In genomic region chr1:43991476-43992231, GRCh38 we compare ENCODE assay signal across 9 cellular contexts. TPM values are rescaled to one million over a fixed set of nuclear protein-coding genes. Genes with fewer than 3 reads are reported as not detected.
A peak's percentile ranks its signal among the peaks of the same experiment; 100 is the strongest.
DNase-seq lines count a peak whose midpoint lies in the region; ATAC-seq, FAIRE-seq and TF ChIP-seq lines count a peak whose summit lies in the region.
"Had no signal": no experiment of that assay in that cellular context is flagged by ENCODE, and none has a peak within 500 bp of the region (broad histone marks: within the 10 kb centered on the region; RNA-seq: fewer than 3 reads in every experiment).

CCDC24 (plus strand) TSS chr1:43991599; CDS start chr1:43991879, 280 bp downstream.

- intact Hi-C loops in endothelial cell of umbilical vein (cut with micrococcal nuclease) = loop anchor here (1.0 to 5.0 kb wide), 3 partner anchors 11 to 229 kb away; partner anchors contain the start of gene SLC6A9

- H3K27me3 ChIP-seq in BE2C (no peaks in the 10 kb centered on the region), endothelial cell of umbilical vein (ENCODE audit: control insufficient read depth in 2 of 2, insufficient read depth in 2 of 2, low read length in 2 of 2) (no peaks in the 10 kb centered on the region)

- H3K4me1 ChIP-seq in BE2C (peaks cover 13% of the 10 kb centered on the region), endothelial cell of umbilical vein (ENCODE audit: control insufficient read depth, extremely low read depth, insufficient read depth, low read length) (peaks cover 7% of the 10 kb centered on the region)

- H3K4me2 ChIP-seq in endothelial cell of umbilical vein (ENCODE audit: insufficient read depth, low read length) = peak within 1 kb of the TSS; percentile 67

- DNase-seq in BE2C (peak; percentile 69), GM19240 (ENCODE audit: insufficient read length, low spot score) (peak; percentile 87), NOMO-1 (lab: John Stamatoyannopoulos, UW; ENCODE audit: unreplicated experiment in 2 of 2) (peak; percentile 80 to 81), endothelial cell of umbilical vein (ENCODE audit: low read depth, low spot score) (peak; percentile 59), midbrain (lab: John Stamatoyannopoulos, UW) (peak; percentile 85)
- peak; percentile 29 for DNase-seq in activated CD8-positive, alpha-beta memory T cell treated with anti-CD3 and anti-CD28 coated beads, Interleukin-2, amount 50 U/mL, for 24 hours (ENCODE audit: extremely low read depth)
- DNase-seq in stimulated activated CD8-positive, alpha-beta memory T cell treated with anti-CD3 and anti-CD28 coated beads, Interleukin-2, amount 100 ng/mL, for 1 hour (ENCODE audit: low read depth in 2 of 2) = peak; percentile 48 to 55

- peak; percentile 77 for FAIRE-seq in endothelial cell of umbilical vein (lab: Jason Lieb, UNC)
- FAIRE-seq: TTC549 had no signal

- peak; percentile 41 for TF ChIP-seq POLR2A in endothelial cell of umbilical vein (IDR thresholded peaks at IDR 0.05; ENCODE audit: low read depth, low read length)

- no peaks in the 10 kb centered on the region for H3K79me2 ChIP-seq in endothelial cell of umbilical vein (ENCODE audit: control insufficient read depth, insufficient read depth, low read length)

- H3K4me3 ChIP-seq in BE2C (ENCODE audit: low read depth, low read length) = peak within 1 kb of the TSS; percentile 57
- H3K4me3 ChIP-seq in endothelial cell of umbilical vein (replicated peaks in 1 of 3; ENCODE audit: insufficient read depth in 1 of 3, low read depth in 1 of 3, low read length in 3 of 3) = peak within 1 kb of the TSS; percentile 39 to 55 (median 49)

- H3K9ac ChIP-seq in endothelial cell of umbilical vein (replicated peaks; ENCODE audit: extremely low read depth, insufficient read depth, low read length) = peak within 1 kb of the TSS; percentile 38

- peak within 1 kb of the TSS; percentile 58 for H2AFZ ChIP-seq in endothelial cell of umbilical vein (ENCODE audit: low read depth, low read length)

- H3K36me3 ChIP-seq in BE2C (no peaks in the 10 kb centered on the region), endothelial cell of umbilical vein (ENCODE audit: control insufficient read depth in 2 of 2, extremely low read depth in 1 of 2, insufficient read depth in 2 of 2, low read length in 2 of 2) (peaks cover 0 to 1% of the 10 kb centered on the region in 2 experiments)

- no peak for TF ChIP-seq CTCF in BE2C (IDR thresholded peaks at IDR 0.05; ENCODE audit: low read depth, low read length)
- no peak for TF ChIP-seq CTCF in endothelial cell of umbilical vein (IDR thresholded peaks at IDR 0.05; ENCODE audit: extremely low read depth in 1 of 2, insufficient read depth in 1 of 2, low read depth in 1 of 2, low read length in 2 of 2)

- H3K27ac ChIP-seq in endothelial cell of umbilical vein (ENCODE audit: insufficient read depth, low read depth, low read length) = no peak within 1 kb of the TSS

- peak; percentile 41 for ATAC-seq in HG03457 (IDR thresholded peaks at IDR 0.05; ENCODE audit: unreplicated experiment)

- POLR2A ChIA-PET in endothelial cell of umbilical vein (lab: Charles Lee) = no interaction called here

- H4K20me1 ChIP-seq in endothelial cell of umbilical vein (replicated peaks; ENCODE audit: control insufficient read depth, extremely low read depth, insufficient read depth, low read length) = no peaks in the 10 kb centered on the region

- CTCF ChIA-PET in endothelial cell of umbilical vein (lab: Charles Lee) = interaction anchor here (0.7 to 3.3 kb wide), 6 partner anchors 11 to 228 kb away, joined by 3 to 14 read pairs (median 6); no protein-coding TSS in a partner anchor

- no peaks in the 10 kb centered on the region for H3K9me3 ChIP-seq in BE2C
- H3K9me3 ChIP-seq in endothelial cell of umbilical vein (replicated peaks; ENCODE audit: control insufficient read depth, insufficient read depth, low read length) = no peaks in the 10 kb centered on the region

- dilution Hi-C loops in endothelial cell of umbilical vein (cut with MboI; ENCODE audit: extremely low pct_ligation_motif_present, low sequenced_read_pairs) = no loop called here

- no peaks in the 10 kb centered on the region for H3K9me1 ChIP-seq in endothelial cell of umbilical vein (replicated peaks; ENCODE audit: control insufficient read depth, extremely low read depth, insufficient read depth, low read length)

- BruUV-seq in endothelial cell of umbilical vein (replicated peaks; lab: Mats Ljungman, UMichigan) = no TSS peak

TF ChIP-seq in endothelial cell of umbilical vein, 7 proteins besides CTCF, POLR2A, EP300 and RAD21:
- TF ChIP-seq GATA2 (IDR thresholded peaks at IDR 0.05; ENCODE audit: insufficient read depth, insufficient read length, low read depth, low read length) (no peak), MAX (IDR thresholded peaks at IDR 0.05; ENCODE audit: insufficient read depth, insufficient read length) (peak; percentile 11), MYC (IDR thresholded peaks at IDR 0.05; ENCODE audit: low read depth, low read length) (no peak), POLR2AphosphoS5 (IDR thresholded peaks at IDR 0.05; ENCODE audit: insufficient read depth, low read depth, low read length) (peak; percentile 39)
TF ChIP-seq in endothelial cell of umbilical vein: peak in this region for 2.

RNA-seq across cellular contexts. Expression of gene CCDC24, which starts in this region (rescaled TPM):
- 2.0 TPM for polyA plus RNA-seq in BE2C (2012; ENCODE audit: insufficient read depth, insufficient read length, low read depth)
- 2.2 and 2.8 TPM in 2 replicates for total RNA-seq in endothelial cell of umbilical vein
- polyA plus RNA-seq in endothelial cell of umbilical vein = 3.1 and 3.4 TPM in 2 replicates
- 1.3 and 2.4 TPM in 2 replicates for polyA plus RNA-seq in endothelial cell of umbilical vein (2011; cell fraction: cytosol; rRNA removed)
- polyA plus RNA-seq in endothelial cell of umbilical vein (2011; cell fraction: nucleus; rRNA removed) = 4.5 and 6.8 TPM in 2 replicates
- 2.6 and 2.8 TPM in 2 replicates for polyA plus RNA-seq in endothelial cell of umbilical vein (2012)
- 0.45 and 0.46 TPM in 2 replicates for polyA minus RNA-seq in endothelial cell of umbilical vein
- not detected for polyA minus RNA-seq in endothelial cell of umbilical vein (2011; cell fraction: cytosol; rRNA and poly(A)+ RNA removed)
- polyA minus RNA-seq in endothelial cell of umbilical vein (2011; cell fraction: nucleus; rRNA and poly(A)+ RNA removed) = 0.63 and 1.7 TPM in 2 replicates

Comparison
In these comparisons a context has a peak if more than half of its experiments do, and no peak if none do; other contexts are left out.
1. DNase-seq: peak in every context shown above with its lines; median percentile 87 in GM19240; 85 in midbrain; 80 in NOMO-1; 69 in BE2C; 59 in endothelial cell of umbilical vein; 52 in stimulated activated CD8-positive, alpha-beta memory T cell treated with anti-CD3 and anti-CD28 coated beads, Interleukin-2, amount 100 ng/mL, for 1 hour; 29 in activated CD8-positive, alpha-beta memory T cell treated with anti-CD3 and anti-CD28 coated beads, Interleukin-2, amount 50 U/mL, for 24 hours.